Comparison of ENCODE assay signal across 9 cellular contexts in the genomic region with DNA sequence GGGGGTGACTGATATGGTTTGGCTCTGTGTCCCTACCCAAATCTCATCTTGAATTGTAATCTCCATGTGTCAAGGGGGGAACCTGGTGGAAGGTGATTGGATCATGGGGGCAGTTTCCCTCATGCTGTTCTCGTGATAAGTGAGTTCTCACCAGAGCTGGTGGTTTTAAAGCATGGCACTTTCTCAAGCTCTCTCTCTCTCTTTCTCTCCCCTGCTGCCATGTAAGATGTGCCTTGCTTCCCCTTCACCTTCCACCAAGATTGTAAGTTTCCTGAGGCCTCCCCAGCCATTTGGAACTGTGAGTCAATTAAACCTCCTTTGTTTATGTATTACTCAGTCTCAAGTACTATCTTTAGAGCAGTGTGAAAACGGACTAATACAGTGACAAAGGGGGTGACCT. TPM values are rescaled to one million over a fixed set of nuclear protein-coding genes. Genes with fewer than 3 reads are reported as not detected.
"Had no signal": no experiment of that assay in that cellular context is flagged by ENCODE, and none has a peak within 500 bp of the region (broad histone marks: within the 10 kb centered on the region; RNA-seq: fewer than 3 reads in every experiment).

No MANE protein-coding gene starts in this region.

RNA-seq across cellular contexts. Expression of a gene that starts 8.4 kb away (rescaled TPM):
- total RNA-seq: OCI-LY7, PC-3, PC-9, Peyer's patch, RPMI7951, SJCRH30, SK-MEL-5, T-cell had no signal
- polyA plus RNA-seq: SK-N-SH had no signal
